In the genomic region with DNA sequence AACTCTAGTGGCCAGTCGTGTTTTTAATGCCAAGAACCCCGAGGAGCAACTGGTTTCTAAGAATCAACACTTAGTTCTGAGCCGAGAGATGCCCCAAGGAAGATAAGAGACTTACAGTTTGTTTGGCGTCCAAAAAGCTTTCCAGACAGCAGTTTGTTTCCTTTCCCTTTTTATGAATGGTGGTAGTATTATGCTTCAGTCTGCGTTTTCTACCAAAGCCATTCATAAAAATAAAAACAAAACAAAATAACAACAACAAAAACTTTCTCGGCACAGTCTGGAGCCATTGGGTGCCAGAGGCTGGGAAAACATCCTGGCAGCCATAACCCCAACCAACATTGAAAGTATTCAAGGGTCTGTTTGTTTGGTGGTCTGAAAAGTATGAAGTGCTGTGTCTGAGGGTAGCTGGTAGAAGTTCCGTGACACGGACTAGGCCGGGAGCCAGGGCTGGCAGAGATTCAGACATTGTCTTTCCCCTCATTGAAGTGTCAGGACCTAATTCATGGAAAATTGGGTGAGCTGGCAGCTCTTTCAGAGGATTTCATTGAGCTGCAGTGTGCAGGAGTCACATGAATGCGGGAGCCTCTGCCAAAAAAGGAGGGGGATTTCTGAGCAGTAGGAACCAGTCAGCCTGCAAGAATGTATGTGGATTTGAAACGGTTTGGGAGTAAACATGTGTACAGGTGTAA, we compare ENCODE assay signal across 10 cellular contexts.
DNase-seq lines count a peak whose midpoint lies in the region; ATAC-seq lines count a peak whose summit lies in the region.
"Had no signal": no experiment of that assay in that cellular context is flagged by ENCODE, and none has a peak within 500 bp of the region (broad histone marks: within the 10 kb centered on the region; RNA-seq: fewer than 3 reads in every experiment).

No MANE protein-coding gene starts in this region.

- H3K36me3 ChIP-seq in ectodermal cell (ENCODE audit: control insufficient read depth, insufficient read depth, low read length) = no peaks in the 10 kb centered on the region
- H3K36me3 ChIP-seq: BLaER1 treated with 17β-estradiol and CSF1 and Interleukin-3, amounts not matched to agents 10 nM and 100 nM had no signal

- WGBS in ectodermal cell, 2 experiments = 85% methylated on average over 10 to 11 of the region's 11 CpGs

- H3K27me3 ChIP-seq in ectodermal cell (ENCODE audit: control insufficient read depth, insufficient read depth, low read length, poor library complexity, severe bottlenecking) = no peaks in the 10 kb centered on the region
- H3K27me3 ChIP-seq: BLaER1 treated with 17β-estradiol and CSF1 and Interleukin-3, amounts not matched to agents 10 nM and 100 nM had no signal

- no peaks in the 10 kb centered on the region for H3K9me3 ChIP-seq in ectodermal cell (ENCODE audit: control insufficient read depth, low read length)
- H3K9me3 ChIP-seq: BLaER1 treated with 17β-estradiol and CSF1 and Interleukin-3, amounts not matched to agents 10 nM and 100 nM had no signal

- H3K27ac ChIP-seq in ectodermal cell (ENCODE audit: insufficient read depth, low read depth, low read length, poor library complexity, severe bottlenecking) = peak overlapping the region; percentile 39
- H3K27ac ChIP-seq: BLaER1 treated with 17β-estradiol and CSF1 and Interleukin-3, amounts not matched to agents 10 nM and 100 nM had no signal

- peaks cover 9% of the 10 kb centered on the region for H3K4me1 ChIP-seq in ectodermal cell (ENCODE audit: control insufficient read depth, insufficient read depth, low read length)
- H3K4me1 ChIP-seq: BLaER1 treated with 17β-estradiol and CSF1 and Interleukin-3, amounts not matched to agents 10 nM and 100 nM had no signal

- DNase-seq in A172 (ENCODE audit: low spot score) (peak; percentile 93), M059J (ENCODE audit: low read depth) (peak; percentile 98), medulla oblongata (ENCODE audit: extremely low spot score) (peak; percentile 58), activated gamma-delta T cell (lab: John Stamatoyannopoulos, UW) (no peak), AML-193 (lab: John Stamatoyannopoulos, UW) (no peak), SHP77 treated with DMSO at 0.1 percent for 48 hours (lab: John Stamatoyannopoulos, UW) (no peak)
- DNase-seq: activated CD4-positive, alpha-beta memory T cell treated with anti-CD3 and anti-CD28 coated beads for 36 hours had no signal

- H3K4me3 ChIP-seq in ectodermal cell (ENCODE audit: insufficient read depth, low read depth, low read length) = no peak overlapping the region
- H3K4me3 ChIP-seq: BLaER1 treated with 17β-estradiol and CSF1 and Interleukin-3, amounts not matched to agents 10 nM and 100 nM had no signal

- no peak for ATAC-seq in HG02642 (IDR thresholded peaks at IDR 0.05; ENCODE audit: poor library complexity, unreplicated experiment)

Comparison
In these comparisons a context has a peak if more than half of its experiments do, and no peak if none do; other contexts are left out.
1. DNase-seq: peak in A172 (single experiment), M059J (single experiment) and medulla oblongata (single experiment); none in activated gamma-delta T cell (single experiment), AML-193 (0 of 2) and SHP77 treated with DMSO at 0.1 percent for 48 hours (single experiment).